Comparison of ENCODE assay signal across 1 cellular context in genomic region chr2:32063310-32064020, GRCh38.
TF ChIP-seq lines count a peak whose summit lies in the region.

Gene SPAST (plus strand): TSS chr2:32063556. CDS start chr2:32063832, 276 bp downstream.

TF ChIP-seq in GM23338, 12 proteins besides CTCF, POLR2A, EP300 and RAD21:
- TF ChIP-seq ETS1 (IDR thresholded peaks at IDR 0.05) (peak; percentile 90), REST (IDR thresholded peaks at IDR 0.05; ENCODE audit: unreplicated experiment) (no peak), NANOG (IDR thresholded peaks at IDR 0.05; ENCODE audit: borderline replicate concordance) (no peak), ZNF331 (CRISPR knock-in tag; IDR thresholded peaks at IDR 0.05; ENCODE audit: low read depth) (no peak), STAT1 (IDR thresholded peaks at IDR 0.05; ENCODE audit: unreplicated experiment) (no peak), EZH2 (IDR thresholded peaks at IDR 0.05; ENCODE audit: low read depth, unreplicated experiment) (no peak), POLR2AphosphoS5 (IDR thresholded peaks at IDR 0.05; ENCODE audit: low read depth) (peak; percentile 89), JUNB (IDR thresholded peaks at IDR 0.05; ENCODE audit: unreplicated experiment) (no peak), CREB1 (CRISPR knock-in tag; IDR thresholded peaks at IDR 0.05; ENCODE audit: low read depth) (peak; percentile 86), EZH2phosphoT487 (IDR thresholded peaks at IDR 0.05; ENCODE audit: unreplicated experiment) (no peak), ZNF462 (CRISPR knock-in tag; IDR thresholded peaks at IDR 0.05) (no peak)
